ENCODE assay signal across 25 cellular contexts in genomic region chr5:100858987-100859545, GRCh38. TPM values are rescaled to one million over a fixed set of nuclear protein-coding genes. Genes with fewer than 3 reads are reported as not detected.
DNase-seq lines count a peak whose midpoint lies in the region; ATAC-seq and TF ChIP-seq lines count a peak whose summit lies in the region.
"Had no signal": no experiment of that assay in that cellular context is flagged by ENCODE, and none has a peak within 500 bp of the region (broad histone marks: within the 10 kb centered on the region; RNA-seq: fewer than 3 reads in every experiment).

No MANE protein-coding gene starts in this region.

- no peak overlapping the region for H3K4me3 Mint-ChIP-seq in T-helper 2 cell treated with Interferon-gamma antibody and Interleukin-4, amounts not matched to agents 5 μg/mL and 100 μg/mL, for 36 hours
- H3K4me3 Mint-ChIP-seq in activated B cell treated with CpG ODN at 0.5 μM for 24 hours, result no peak overlapping the region
- H3K4me3 Mint-ChIP-seq in natural killer cell treated with Interleukin-12 subunit alpha and Interleukin-12 subunit beta and Interleukin-15 and Interleukin-18, amount 100 ng/mL, for 72 hours, result peak overlapping the region; percentile 9
- H3K4me3 Mint-ChIP-seq: CD4-positive, alpha-beta T cell had no signal

- no peak overlapping the region for H3K9ac ChIP-seq in Karpas-422 (ENCODE audit: low read length)
- H3K9ac ChIP-seq: KMS-11 had no signal

- H3K27me3 Mint-ChIP-seq in T-helper 2 cell treated with Interferon-gamma antibody and Interleukin-4, amounts not matched to agents 5 μg/mL and 100 μg/mL, for 36 hours (ENCODE audit: low read depth), result no peaks in the 10 kb centered on the region
- H3K27me3 Mint-ChIP-seq in activated B cell treated with CpG ODN at 0.5 μM for 24 hours, result no peaks in the 10 kb centered on the region
- H3K27me3 Mint-ChIP-seq in natural killer cell treated with Interleukin-12 subunit alpha and Interleukin-12 subunit beta and Interleukin-15 and Interleukin-18, amount 100 ng/mL, for 72 hours, result no peaks in the 10 kb centered on the region
- H3K27me3 Mint-ChIP-seq: CD4-positive, alpha-beta T cell had no signal

- no peaks in the 10 kb centered on the region for H3K9me3 Mint-ChIP-seq in T-helper 2 cell treated with Interferon-gamma antibody and Interleukin-4, amounts not matched to agents 5 μg/mL and 100 μg/mL, for 36 hours
- H3K9me3 Mint-ChIP-seq in activated B cell treated with CpG ODN at 0.5 μM for 24 hours, result no peaks in the 10 kb centered on the region
- H3K9me3 Mint-ChIP-seq in natural killer cell treated with Interleukin-12 subunit alpha and Interleukin-12 subunit beta and Interleukin-15 and Interleukin-18, amount 100 ng/mL, for 72 hours, result no peaks in the 10 kb centered on the region
- H3K9me3 Mint-ChIP-seq: CD4-positive, alpha-beta T cell had no signal

- H3K4me2 ChIP-seq in Karpas-422 (ENCODE audit: low read depth, low read length, poor library complexity, severe bottlenecking), result peak overlapping the region; percentile 77
- H3K4me2 ChIP-seq: KMS-11 had no signal

- H3K9me3 ChIP-seq in Karpas-422 (ENCODE audit: low read length), result no peaks in the 10 kb centered on the region
- H3K9me3 ChIP-seq: Caco-2, MG63 had no signal

- intact Hi-C loops in activated B cell treated with CpG ODN at 0.5 μM for 24 hours (cut with micrococcal nuclease) (no loop called here), head of caudate nucleus (cut with DNase I) (no loop called here)

- H3K4me3 ChIP-seq in Karpas-422 (ENCODE audit: low read length), result no peak overlapping the region
- H3K4me3 ChIP-seq: MG63 had no signal

- TF ChIP-seq CTCF in activated B cell treated with CpG ODN at 0.5 μM for 24 hours (IDR thresholded peaks at IDR 0.05) (no peak), foreskin keratinocyte (conservative IDR thresholded peaks at IDR 0.05) (no peak)

- no peaks in the 10 kb centered on the region for H3K79me2 ChIP-seq in Karpas-422 (ENCODE audit: low read length)

- H3K4me1 ChIP-seq in Karpas-422 (ENCODE audit: low read length), result peaks cover 64% of the 10 kb centered on the region
- no peaks in the 10 kb centered on the region for H3K4me1 ChIP-seq in foreskin keratinocyte
- H3K4me1 ChIP-seq: Caco-2 had no signal

- no peak for ATAC-seq in activated B cell treated with CpG ODN at 0.5 μM for 24 hours (ENCODE audit: low read depth)
- no peak for ATAC-seq in natural killer cell treated with Interleukin-12 subunit alpha and Interleukin-12 subunit beta and Interleukin-15 and Interleukin-18, amount 100 ng/mL, for 72 hours
- ATAC-seq in foreskin keratinocyte, result no peak
- ATAC-seq: SK-N-SH treated with all-trans-retinoic acid at 6 μM for 48 hours had no signal

- no peaks in the 10 kb centered on the region for H4K20me1 ChIP-seq in Karpas-422 (ENCODE audit: insufficient read depth, low read depth, low read length)

- no peak for DNase-seq in T-helper 2 cell treated with Interferon-gamma antibody and Interleukin-4, amounts not matched to agents 5 μg/mL and 100 μg/mL, for 36 hours (ENCODE audit: low spot score)
- DNase-seq in T-helper 2 cell, result no peak
- no peak for DNase-seq in Karpas-422
- no peak for DNase-seq in activated B cell treated with CpG ODN at 0.5 μM for 24 hours
- DNase-seq in natural killer cell treated with Interleukin-12 subunit alpha and Interleukin-12 subunit beta and Interleukin-15 and Interleukin-18, amount 100 ng/mL, for 72 hours (ENCODE audit: low spot score), result no peak
- DNase-seq in head of caudate nucleus, result no peak
- no peak for DNase-seq in NK-92 (lab: John Stamatoyannopoulos, UW; ENCODE audit: unreplicated experiment)
- DNase-seq in foreskin keratinocyte, result no peak
- DNase-seq: Caco-2; CD4-positive, alpha-beta T cell; GDM1; GOT3; MG63; NCI-H1092; NCI-H1436 treated with DMSO at 0.1 percent for 48 hours; NCI-H2029; NCI-H2171; NCI-H446; NCI-H69; NK-92 treated with Interleukin-12 subunit alpha and Interleukin-12 subunit beta, amount 100 ng/mL, for 24 hours; OCI-M1; SHP77 treated with DMSO at 0.1 percent for 48 hours had no signal

- H3K27ac ChIP-seq in Karpas-422 (ENCODE audit: low read length), result peak overlapping the region; percentile 96
- H3K27ac ChIP-seq in foreskin keratinocyte, result no peak overlapping the region
- H3K27ac ChIP-seq: 22Rv1, KMS-11 had no signal

- CTCF ChIA-PET in activated B cell treated with CpG ODN at 0.5 μM for 24 hours (lab: Charles Lee), result interaction anchor here (1.2 kb wide), 1 partner anchor 41 kb away, joined by 3 read pairs; no protein-coding TSS in a partner anchor

- H3K4me1 Mint-ChIP-seq in T-helper 2 cell treated with Interferon-gamma antibody and Interleukin-4, amounts not matched to agents 5 μg/mL and 100 μg/mL, for 36 hours (ENCODE audit: low read depth), result peaks cover 67% of the 10 kb centered on the region
- H3K4me1 Mint-ChIP-seq in activated B cell treated with CpG ODN at 0.5 μM for 24 hours, result peaks cover 63% of the 10 kb centered on the region
- peaks cover 48 to 59% of the 10 kb centered on the region in 2 donors for H3K4me1 Mint-ChIP-seq in natural killer cell treated with Interleukin-12 subunit alpha and Interleukin-12 subunit beta and Interleukin-15 and Interleukin-18, amount 100 ng/mL, for 72 hours (ENCODE audit: low read depth in 2 of 2)

- peaks cover 60% of the 10 kb centered on the region for H3K36me3 Mint-ChIP-seq in T-helper 2 cell treated with Interferon-gamma antibody and Interleukin-4, amounts not matched to agents 5 μg/mL and 100 μg/mL, for 36 hours (ENCODE audit: low read depth)
- H3K36me3 Mint-ChIP-seq in activated B cell treated with CpG ODN at 0.5 μM for 24 hours (ENCODE audit: low read depth), result peaks cover 54% of the 10 kb centered on the region
- peaks cover 41% of the 10 kb centered on the region for H3K36me3 Mint-ChIP-seq in natural killer cell treated with Interleukin-12 subunit alpha and Interleukin-12 subunit beta and Interleukin-15 and Interleukin-18, amount 100 ng/mL, for 72 hours

- H3K27ac Mint-ChIP-seq in T-helper 2 cell treated with Interferon-gamma antibody and Interleukin-4, amounts not matched to agents 5 μg/mL and 100 μg/mL, for 36 hours, result peak overlapping the region; percentile 60
- peak overlapping the region; percentile 61 for H3K27ac Mint-ChIP-seq in activated B cell treated with CpG ODN at 0.5 μM for 24 hours
- peak overlapping the region; percentile 55 to 84 for H3K27ac Mint-ChIP-seq in natural killer cell treated with Interleukin-12 subunit alpha and Interleukin-12 subunit beta and Interleukin-15 and Interleukin-18, amount 100 ng/mL, for 72 hours
- H3K27ac Mint-ChIP-seq: CD4-positive, alpha-beta T cell had no signal

- H3K36me3 ChIP-seq in Karpas-422 (ENCODE audit: insufficient read depth, low read length), result 0 out of 2 replicates have a peak, but pooled peaks cover 6% of the 10 kb centered on the region
- H3K36me3 ChIP-seq: MG63 had no signal

- H3K9me2 ChIP-seq in Karpas-422 (replicated peaks; ENCODE audit: insufficient read depth, low read length), result no peaks in the 10 kb centered on the region

- POLR2A ChIA-PET in activated B cell treated with CpG ODN at 0.5 μM for 24 hours (lab: Charles Lee), result interaction anchor here (1.5 to 7.0 kb wide), 2 partner anchors 31 to 42 kb away, joined by 4 to 153 read pairs; partner anchors contain the start of gene ST8SIA4

- H3K27me3 ChIP-seq in Karpas-422 (ENCODE audit: low read length), result no peaks in the 10 kb centered on the region
- H3K27me3 ChIP-seq in foreskin keratinocyte, result no peaks in the 10 kb centered on the region
- H3K27me3 ChIP-seq: MG63 had no signal

- no peak overlapping the region for H2AFZ ChIP-seq in Karpas-422 (ENCODE audit: low read length)

RNA-seq across cellular contexts. Expression of gene ST8SIA4, which starts 44.0 kb away (rescaled TPM):
- 17.1 and 20.4 TPM in 2 replicates for total RNA-seq in Karpas-422 (2014; rRNA removed; shearing (Covaris generic); ENCODE audit: low replicate concordance)
- total RNA-seq in activated B cell treated with CpG ODN at 0.5 μM for 24 hours (105 and 125 TPM in 2 replicates), foreskin keratinocyte (0.63 and 0.92 TPM in 2 replicates)
- 100 to 1,000 TPM; 127 to 148 TPM for total RNA-seq in natural killer cell treated with Interleukin-12 subunit alpha and Interleukin-12 subunit beta and Interleukin-15 and Interleukin-18, amount 100 ng/mL, for 72 hours
- 0.21 and 0.29 TPM in 2 replicates for polyA plus RNA-seq in foreskin keratinocyte
